8 cellular contexts compared by ENCODE assay signal in the genomic region with DNA sequence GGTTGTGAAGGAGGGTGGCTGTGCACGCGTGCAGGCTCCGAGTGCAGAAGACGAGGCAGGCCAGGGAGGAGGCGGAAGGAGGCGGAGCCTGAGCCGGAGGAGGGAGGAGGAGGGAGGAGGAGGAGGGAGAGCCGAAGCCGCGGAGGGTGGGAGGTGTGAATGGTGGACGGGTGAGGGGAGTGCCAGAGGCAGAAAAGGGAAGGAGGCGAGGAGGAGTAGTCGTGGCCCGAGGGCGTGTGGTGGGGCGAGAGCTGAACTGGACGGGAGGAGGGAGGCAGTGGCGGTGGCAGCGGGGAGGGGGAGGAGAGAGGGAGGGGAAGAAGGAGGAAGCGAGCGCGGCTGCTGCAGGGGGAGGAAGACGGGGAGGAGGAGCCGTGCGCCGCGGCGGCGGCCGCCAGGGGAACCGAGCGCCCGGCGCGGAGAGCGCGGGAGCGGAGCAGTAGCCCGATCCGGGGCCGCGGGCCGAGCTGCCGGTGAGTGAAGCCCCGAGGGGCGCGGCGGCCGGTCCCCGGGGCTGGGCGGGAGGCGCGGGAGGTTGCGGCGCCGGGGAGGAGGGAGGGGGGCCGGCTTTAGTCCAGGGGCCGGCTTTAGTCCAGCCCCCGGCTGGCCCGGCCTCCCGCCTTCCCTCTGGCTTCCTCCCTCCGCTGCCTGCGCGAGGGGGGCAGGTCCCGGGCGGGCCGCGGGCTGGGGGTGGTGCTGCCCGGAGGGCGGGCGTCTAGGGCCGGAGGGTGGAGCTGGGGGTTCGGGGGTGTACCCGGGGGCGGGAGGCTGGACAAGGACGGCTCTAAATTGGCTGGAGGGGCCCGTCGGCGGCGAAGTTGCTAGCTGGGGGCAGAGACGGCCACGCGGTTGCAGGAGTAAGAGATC. TPM values are rescaled to one million over a fixed set of nuclear protein-coding genes. Genes with fewer than 3 reads are reported as not detected.
DNase-seq lines count a peak whose midpoint lies in the region; ATAC-seq and FAIRE-seq lines count a peak whose summit lies in the region.

A gene (plus strand): TSS at position 815 of the 867 bp plus-strand sequence. CDS start 661 bp downstream, outside the sequence.

- peak within 1 kb of the TSS; percentile 65 to 91 (median 67) for H3K27ac Mint-ChIP-seq in IgD-negative memory B cell
- H3K27ac Mint-ChIP-seq in activated T-cell treated with anti-CD3 and anti-CD28 coated beads, Interleukin-2, amount 50 U/mL, for 72 hours = peak within 1 kb of the TSS; percentile 94
- peak within 1 kb of the TSS; percentile 82 to 95 (median 88) for H3K27ac Mint-ChIP-seq in naive thymus-derived CD4-positive, alpha-beta T cell
- H3K27ac Mint-ChIP-seq in stimulated activated naive B cell treated with anti-CD40 and anti-IgM and Interleukin-4, amounts not matched to agents 10 μg/mL and 1 μg/mL and 100 μg/mL, for 72 hours = peak within 1 kb of the TSS; percentile 96

- peak within 1 kb of the TSS; percentile 64 for H3K27ac ChIP-seq in naive thymus-derived CD4-positive, alpha-beta T cell (ENCODE audit: low read depth, low read length)

- H3K4me3 Mint-ChIP-seq in IgD-negative memory B cell = peak within 1 kb of the TSS; percentile 84 to 97 (median 94)
- peak within 1 kb of the TSS; percentile 93 to 96 for H3K4me3 Mint-ChIP-seq in activated T-cell treated with anti-CD3 and anti-CD28 coated beads, Interleukin-2, amount 50 U/mL, for 72 hours
- H3K4me3 Mint-ChIP-seq in naive thymus-derived CD4-positive, alpha-beta T cell = peak within 1 kb of the TSS; percentile 76 to 96 (median 88)
- H3K4me3 Mint-ChIP-seq in stimulated activated naive B cell treated with anti-CD40 and anti-IgM and Interleukin-4, amounts not matched to agents 10 μg/mL and 1 μg/mL and 100 μg/mL, for 72 hours = peak within 1 kb of the TSS; percentile 94 to 99

- H3K27me3 ChIP-seq in naive thymus-derived CD4-positive, alpha-beta T cell (ENCODE audit: control insufficient read depth in 2 of 2, insufficient read depth in 2 of 2, low read length in 2 of 2) = no peaks in the 10 kb centered on the region

- no peaks in the 10 kb centered on the region for H3K4me1 ChIP-seq in naive thymus-derived CD4-positive, alpha-beta T cell (ENCODE audit: control insufficient read depth in 2 of 2, insufficient read depth in 2 of 2, low read length in 2 of 2)

- H3K9me3 Mint-ChIP-seq in IgD-negative memory B cell = no peaks in the 10 kb centered on the region
- H3K9me3 Mint-ChIP-seq in activated T-cell treated with anti-CD3 and anti-CD28 coated beads, Interleukin-2, amount 50 U/mL, for 72 hours = no peaks in the 10 kb centered on the region
- H3K9me3 Mint-ChIP-seq in naive thymus-derived CD4-positive, alpha-beta T cell = no peaks in the 10 kb centered on the region
- peaks cover 0 to 6% of the 10 kb centered on the region in 2 donors for H3K9me3 Mint-ChIP-seq in stimulated activated naive B cell treated with anti-CD40 and anti-IgM and Interleukin-4, amounts not matched to agents 10 μg/mL and 1 μg/mL and 100 μg/mL, for 72 hours

- H3K9me3 ChIP-seq in naive thymus-derived CD4-positive, alpha-beta T cell (ENCODE audit: control insufficient read depth in 2 of 3, low read length in 3 of 3) = no peaks in the 10 kb centered on the region

- no peaks in the 10 kb centered on the region for H3K36me3 ChIP-seq in naive thymus-derived CD4-positive, alpha-beta T cell (ENCODE audit: control insufficient read depth in 2 of 3, insufficient read depth in 3 of 3, low read length in 3 of 3)

- H3K36me3 Mint-ChIP-seq in IgD-negative memory B cell = peaks cover 4% of the 10 kb centered on the region
- H3K36me3 Mint-ChIP-seq in activated T-cell treated with anti-CD3 and anti-CD28 coated beads, Interleukin-2, amount 50 U/mL, for 72 hours (ENCODE audit: insufficient read depth in 2 of 2) = peaks cover 1 to 2% of the 10 kb centered on the region in 2 donors
- H3K36me3 Mint-ChIP-seq in naive thymus-derived CD4-positive, alpha-beta T cell = peaks cover 0 to 9% (median 0%) of the 10 kb centered on the region in 5 donors
- H3K36me3 Mint-ChIP-seq in stimulated activated naive B cell treated with anti-CD40 and anti-IgM and Interleukin-4, amounts not matched to agents 10 μg/mL and 1 μg/mL and 100 μg/mL, for 72 hours = peaks cover 3 to 18% of the 10 kb centered on the region in 2 donors

- DNase-seq in DMS153 treated with DMSO at 0.1 percent for 48 hours (lab: John Stamatoyannopoulos, UW; ENCODE audit: unreplicated experiment) (peak; percentile 34), RCC 7860 (ENCODE audit: low spot score) (peak; percentile 49), fibroblast of gingiva (ENCODE audit: low read depth) (peak; percentile 84)
- peak; percentile 74 to 83 for DNase-seq in activated T-cell treated with anti-CD3 and anti-CD28 coated beads, Interleukin-2, amount 50 U/mL, for 72 hours
- DNase-seq in naive thymus-derived CD4-positive, alpha-beta T cell = peak; percentile 58 to 82 (median 75)
- peak; percentile 67 for DNase-seq in stimulated activated naive B cell treated with anti-CD40 and anti-IgM and Interleukin-4, amounts not matched to agents 10 μg/mL and 1 μg/mL and 100 μg/mL, for 72 hours

- H3K4me3 ChIP-seq in naive thymus-derived CD4-positive, alpha-beta T cell (ENCODE audit: low read length) = peak within 1 kb of the TSS; percentile 54

- CTCF ChIA-PET in naive thymus-derived CD4-positive, alpha-beta T cell (lab: Charles Lee) = interaction anchor here (0.6 kb wide), 1 partner anchor 38 kb away, joined by 3 read pairs; no protein-coding TSS in a partner anchor

- no peak for FAIRE-seq in RCC 7860 (lab: Jason Lieb, UNC)

- POLR2A ChIA-PET in naive thymus-derived CD4-positive, alpha-beta T cell (lab: Charles Lee) = no interaction called here

- intact Hi-C loops in naive thymus-derived CD4-positive, alpha-beta T cell (cut with micrococcal nuclease) = loop anchor here (1.0 to 10.0 kb wide), 8 partner anchors 269 to 1682 kb away; a partner anchor contains a TSS

- ATAC-seq in GM21528 (IDR thresholded peaks at IDR 0.05; ENCODE audit: low FRiP score, unreplicated experiment) = peak; percentile 81
- peak; percentile 81 to 82 for ATAC-seq in activated T-cell treated with anti-CD3 and anti-CD28 coated beads, Interleukin-2, amount 50 U/mL, for 72 hours (replicated peaks in 1 of 2)
- peak; percentile 87 for ATAC-seq in naive thymus-derived CD4-positive, alpha-beta T cell
- ATAC-seq in stimulated activated naive B cell treated with anti-CD40 and anti-IgM and Interleukin-4, amounts not matched to agents 10 μg/mL and 1 μg/mL and 100 μg/mL, for 72 hours (replicated peaks) = peak; percentile 71 to 82

- no peaks in the 10 kb centered on the region for H3K27me3 Mint-ChIP-seq in IgD-negative memory B cell
- H3K27me3 Mint-ChIP-seq in activated T-cell treated with anti-CD3 and anti-CD28 coated beads, Interleukin-2, amount 50 U/mL, for 72 hours (ENCODE audit: low read depth) = peaks cover 42% of the 10 kb centered on the region
- no peaks in the 10 kb centered on the region for H3K27me3 Mint-ChIP-seq in naive thymus-derived CD4-positive, alpha-beta T cell
- H3K27me3 Mint-ChIP-seq in stimulated activated naive B cell treated with anti-CD40 and anti-IgM and Interleukin-4, amounts not matched to agents 10 μg/mL and 1 μg/mL and 100 μg/mL, for 72 hours = peaks cover 0 to 7% of the 10 kb centered on the region in 2 donors

- H3K4me1 Mint-ChIP-seq in IgD-negative memory B cell = peaks cover 14% of the 10 kb centered on the region in 3 donors
- peaks cover 31% of the 10 kb centered on the region for H3K4me1 Mint-ChIP-seq in activated T-cell treated with anti-CD3 and anti-CD28 coated beads, Interleukin-2, amount 50 U/mL, for 72 hours (ENCODE audit: low read depth)
- peaks cover 14 to 42% (median 34%) of the 10 kb centered on the region in 7 donors for H3K4me1 Mint-ChIP-seq in naive thymus-derived CD4-positive, alpha-beta T cell
- peaks cover 25 to 44% of the 10 kb centered on the region in 2 donors for H3K4me1 Mint-ChIP-seq in stimulated activated naive B cell treated with anti-CD40 and anti-IgM and Interleukin-4, amounts not matched to agents 10 μg/mL and 1 μg/mL and 100 μg/mL, for 72 hours

RNA-seq across cellular contexts. Expression of the gene that starts here (rescaled TPM):
- 1.4 TPM for polyA plus RNA-seq in IgD-negative memory B cell
- 10 to 100 TPM; 15.0 to 19.5 TPM for total RNA-seq in activated T-cell treated with anti-CD3 and anti-CD28 coated beads, Interleukin-2, amount 50 U/mL, for 72 hours
- total RNA-seq in naive thymus-derived CD4-positive, alpha-beta T cell = 10 to 100 TPM; 16.3 to 30.1 (median 17.9) TPM
- polyA plus RNA-seq in naive thymus-derived CD4-positive, alpha-beta T cell = 1 to 10 TPM in 1 of 2 donors, under 1 TPM in 1; 0.92 to 2.1 TPM

Comparison
In these comparisons a context has a peak if more than half of its experiments do, and no peak if none do; other contexts are left out.
1. Peak in every context shown above with its lines: DNase-seq, ATAC-seq, H3K4me3 ChIP-seq and H3K27ac ChIP-seq.
2. DNase-seq: peak in every context shown above with its lines; median percentile 84 in fibroblast of gingiva; 78 in activated T-cell treated with anti-CD3 and anti-CD28 coated beads, Interleukin-2, amount 50 U/mL, for 72 hours; 75 in naive thymus-derived CD4-positive, alpha-beta T cell; 67 in stimulated activated naive B cell treated with anti-CD40 and anti-IgM and Interleukin-4, amounts not matched to agents 10 μg/mL and 1 μg/mL and 100 μg/mL, for 72 hours; 49 in RCC 7860; 34 in DMS153 treated with DMSO at 0.1 percent for 48 hours.